ENCODE assay signal across 8 cellular contexts in genomic region chr19:2506656-2507055, GRCh38. TPM values are rescaled to one million over a fixed set of nuclear protein-coding genes. Genes with fewer than 3 reads are reported as not detected.
A peak's percentile ranks its signal among the peaks of the same experiment; 100 is the strongest.
DNase-seq lines count a peak whose midpoint lies in the region; ATAC-seq, FAIRE-seq and TF ChIP-seq lines count a peak whose summit lies in the region.
"Not testable (repeated sequence)": the region's sequence is repeated elsewhere in the genome, so short reads cannot be mapped to it uniquely, and the experiment has no call there.

No MANE protein-coding gene starts in this region.

- not testable (repeated sequence) for H3K9me3 ChIP-seq in BLaER1 treated with 17β-estradiol and CSF1 and Interleukin-3, amounts not matched to agents 10 nM and 100 nM (replicated peaks in 1 of 11); RWPE2 (ENCODE audit: severe bottlenecking); endothelial cell of umbilical vein (replicated peaks; ENCODE audit: control insufficient read depth, insufficient read depth, low read length); liver (ENCODE audit: control insufficient read depth in 4 of 4, low read length in 3 of 4); thoracic aorta

- not testable (repeated sequence) for TF ChIP-seq RAD21 in liver (IDR thresholded peaks at IDR 0.05)

- DNase-seq in GM23338 (ENCODE audit: low spot score); RWPE2 (ENCODE audit: low spot score); activated CD8-positive, alpha-beta memory T cell treated with anti-CD3 and anti-CD28 coated beads, Interleukin-2, amount 10 ng/mL, durations not matched to agents 7 days and 5 days; endothelial cell of umbilical vein (ENCODE audit: low read depth, low spot score); osteocyte (ENCODE audit: extremely low spot score, unreplicated experiment); thoracic aorta (ENCODE audit: low spot score): not testable (repeated sequence)

- TF ChIP-seq POLR2A in endothelial cell of umbilical vein (IDR thresholded peaks at IDR 0.05; ENCODE audit: low read depth, low read length): not testable (repeated sequence)

- H3K4me3 ChIP-seq in BLaER1 treated with 17β-estradiol and CSF1 and Interleukin-3, amounts not matched to agents 10 nM and 100 nM; GM23338; RWPE2 (ENCODE audit: severe bottlenecking); endothelial cell of umbilical vein (replicated peaks in 1 of 3; ENCODE audit: insufficient read depth in 1 of 3, low read depth in 1 of 3, low read length in 3 of 3); liver (ENCODE audit: low read depth in 1 of 3, low read length in 3 of 3): not testable (repeated sequence)
- peak overlapping the region; percentile 49 for H3K4me3 ChIP-seq in thoracic aorta

- H3K4me1 ChIP-seq in BLaER1 treated with 17β-estradiol and CSF1 and Interleukin-3, amounts not matched to agents 10 nM and 100 nM: peaks cover 35 to 45% (median 42%) of the 10 kb centered on the region in 10 experiments
- not testable (repeated sequence) for H3K4me1 ChIP-seq in GM23338 (ENCODE audit: insufficient read depth); endothelial cell of umbilical vein (ENCODE audit: control insufficient read depth, extremely low read depth, insufficient read depth, low read length); liver (ENCODE audit: control insufficient read depth in 4 of 4, insufficient read depth in 4 of 4, low read length in 3 of 4); thoracic aorta (ENCODE audit: control insufficient read depth in 1 of 2, low read depth in 2 of 2)
- peaks cover 21% of the 10 kb centered on the region for H3K4me1 ChIP-seq in RWPE2 (ENCODE audit: insufficient read depth, poor library complexity, severe bottlenecking)

- H3K36me3 ChIP-seq in BLaER1 treated with 17β-estradiol and CSF1 and Interleukin-3, amounts not matched to agents 10 nM and 100 nM; GM23338 (ENCODE audit: insufficient read depth); RWPE2 (ENCODE audit: low read depth); endothelial cell of umbilical vein (ENCODE audit: control insufficient read depth in 2 of 2, extremely low read depth in 1 of 2, insufficient read depth in 2 of 2, low read length in 2 of 2); liver (ENCODE audit: control insufficient read depth in 4 of 4, insufficient read depth in 3 of 4, low read depth in 1 of 4, low read length in 3 of 4); thoracic aorta: not testable (repeated sequence)

- not testable (repeated sequence) for H3F3A ChIP-seq in GM23338 (replicated peaks; ENCODE audit: low read depth)

- H3K9me3 Mint-ChIP-seq in GM23338; activated CD8-positive, alpha-beta memory T cell treated with anti-CD3 and anti-CD28 coated beads, Interleukin-2, amount 10 ng/mL, durations not matched to agents 7 days and 5 days (ENCODE audit: low read depth); osteocyte (ENCODE audit: unreplicated experiment): not testable (repeated sequence)

- not testable (repeated sequence) for H3K9me1 ChIP-seq in endothelial cell of umbilical vein (replicated peaks; ENCODE audit: control insufficient read depth, extremely low read depth, insufficient read depth, low read length)

- 44% methylated on average over 8 of the region's 8 CpGs for whole genome bisulfite sequencing in liver

- not testable (repeated sequence) for H3K9me2 ChIP-seq in GM23338 (ENCODE audit: insufficient read depth)

- H3K36me3 Mint-ChIP-seq in GM23338 (ENCODE audit: low read depth); activated CD8-positive, alpha-beta memory T cell treated with anti-CD3 and anti-CD28 coated beads, Interleukin-2, amount 10 ng/mL, durations not matched to agents 7 days and 5 days; osteocyte (ENCODE audit: unreplicated experiment): not testable (repeated sequence)

- ATAC-seq in GM23338; RWPE2 (ENCODE audit: low read depth); activated CD8-positive, alpha-beta memory T cell treated with anti-CD3 and anti-CD28 coated beads, Interleukin-2, amount 10 ng/mL, durations not matched to agents 7 days and 5 days; thoracic aorta (ENCODE audit: insufficient number of reproducible peaks, low FRiP score, low read depth): not testable (repeated sequence)

- peak overlapping the region in 5 of 11 experiments; percentile 3 to 39 (median 18); a peak in 6 of 22 replicates for H3K9ac ChIP-seq in BLaER1 treated with 17β-estradiol and CSF1 and Interleukin-3, amounts not matched to agents 10 nM and 100 nM
- peak overlapping the region; percentile 57 for H3K9ac ChIP-seq in endothelial cell of umbilical vein (replicated peaks; ENCODE audit: extremely low read depth, insufficient read depth, low read length)
- not testable (repeated sequence) for H3K9ac ChIP-seq in liver (ENCODE audit: low read depth in 1 of 2, low read length in 2 of 2)

- not testable (repeated sequence) for H3K27ac Mint-ChIP-seq in GM23338
- peak overlapping the region; percentile 74 for H3K27ac Mint-ChIP-seq in activated CD8-positive, alpha-beta memory T cell treated with anti-CD3 and anti-CD28 coated beads, Interleukin-2, amount 10 ng/mL, durations not matched to agents 7 days and 5 days
- H3K27ac Mint-ChIP-seq in osteocyte (ENCODE audit: unreplicated experiment): peak overlapping the region; percentile 52

- H3K27ac ChIP-seq in BLaER1 treated with 17β-estradiol and CSF1 and Interleukin-3, amounts not matched to agents 10 nM and 100 nM: peak overlapping the region in 9 of 11 experiments; percentile 31 to 61 (median 47); a peak in 12 of 22 replicates
- H3K27ac ChIP-seq in GM23338 (ENCODE audit: low read depth) (0 out of 2 replicates have a peak overlapping the region, but pooled peaks have one; percentile 45), RWPE2 (ENCODE audit: poor library complexity, severe bottlenecking) (peak overlapping the region; percentile 39), endothelial cell of umbilical vein (ENCODE audit: insufficient read depth, low read depth, low read length) (peak overlapping the region; percentile 86), liver (ENCODE audit: low read depth in 1 of 2, low read length in 2 of 2) (peak overlapping the region; percentile 71 to 80)
- not testable (repeated sequence) for H3K27ac ChIP-seq in thoracic aorta

- H4K20me1 ChIP-seq in BLaER1 treated with 17β-estradiol and CSF1 and Interleukin-3, amounts not matched to agents 10 nM and 100 nM; GM23338 (replicated peaks; ENCODE audit: insufficient read depth); endothelial cell of umbilical vein (replicated peaks; ENCODE audit: control insufficient read depth, extremely low read depth, insufficient read depth, low read length): not testable (repeated sequence)

- not testable (repeated sequence) for H3K79me2 ChIP-seq in GM23338 (replicated peaks; ENCODE audit: insufficient read depth); endothelial cell of umbilical vein (ENCODE audit: control insufficient read depth, insufficient read depth, low read length)

- H2AFZ ChIP-seq in GM23338; endothelial cell of umbilical vein (ENCODE audit: low read depth, low read length): not testable (repeated sequence)

- peak overlapping the region; percentile 29 to 74 (median 63) for H3K4me2 ChIP-seq in BLaER1 treated with 17β-estradiol and CSF1 and Interleukin-3, amounts not matched to agents 10 nM and 100 nM
- not testable (repeated sequence) for H3K4me2 ChIP-seq in GM23338
- H3K4me2 ChIP-seq in endothelial cell of umbilical vein (ENCODE audit: insufficient read depth, low read length): peak overlapping the region; percentile 56

- FAIRE-seq in endothelial cell of umbilical vein (lab: Jason Lieb, UNC): not testable (repeated sequence)

- H3K27me3 ChIP-seq in BLaER1 treated with 17β-estradiol and CSF1 and Interleukin-3, amounts not matched to agents 10 nM and 100 nM; GM23338 (ENCODE audit: insufficient read depth); RWPE2 (ENCODE audit: insufficient read depth, poor library complexity, severe bottlenecking); endothelial cell of umbilical vein (ENCODE audit: control insufficient read depth in 2 of 2, insufficient read depth in 2 of 2, low read length in 2 of 2); liver (ENCODE audit: control insufficient read depth in 4 of 4, insufficient read depth in 4 of 4, low read length in 3 of 4); thoracic aorta (replicated peaks; ENCODE audit: insufficient read depth): not testable (repeated sequence)

- dilution Hi-C loops in endothelial cell of umbilical vein (cut with MboI; ENCODE audit: extremely low pct_ligation_motif_present, low sequenced_read_pairs): not testable (repeated sequence)

- H3K27me3 Mint-ChIP-seq in GM23338 (ENCODE audit: insufficient read depth, low read depth, poor library complexity); activated CD8-positive, alpha-beta memory T cell treated with anti-CD3 and anti-CD28 coated beads, Interleukin-2, amount 10 ng/mL, durations not matched to agents 7 days and 5 days; osteocyte (ENCODE audit: unreplicated experiment): not testable (repeated sequence)

- CTCF ChIA-PET in activated CD8-positive, alpha-beta memory T cell treated with anti-CD3 and anti-CD28 coated beads, Interleukin-2, amount 10 ng/mL, durations not matched to agents 7 days and 5 days (lab: Charles Lee): interaction anchor here (1.4 to 2.5 kb wide), 2 partner anchors 31 to 104 kb away, joined by 3 to 7 read pairs; no protein-coding TSS in a partner anchor
- CTCF ChIA-PET in endothelial cell of umbilical vein (lab: Charles Lee): interaction anchor here (3.8 kb wide), 1 partner anchor 72 kb away, joined by 18 read pairs; no protein-coding TSS in a partner anchor

- TSS peak; percentile 95 for BruUV-seq in endothelial cell of umbilical vein (replicated peaks; lab: Mats Ljungman, UMichigan)

- H3K4me3 Mint-ChIP-seq in GM23338; activated CD8-positive, alpha-beta memory T cell treated with anti-CD3 and anti-CD28 coated beads, Interleukin-2, amount 10 ng/mL, durations not matched to agents 7 days and 5 days; osteocyte (ENCODE audit: unreplicated experiment): not testable (repeated sequence)

- POLR2A ChIA-PET in endothelial cell of umbilical vein (lab: Charles Lee): interaction anchor here (0.9 to 2.0 kb wide), 2 partner anchors 26 to 30 kb away, joined by 6 to 21 read pairs; partner anchors contain the start of gene GADD45B

- intact Hi-C loops in endothelial cell of umbilical vein (cut with micrococcal nuclease): loop anchor here (1.0 to 2.0 kb wide), 4 partner anchors 16 to 73 kb away; partner anchors contain the start of gene GADD45B

- H3K4me1 Mint-ChIP-seq in GM23338: not testable (repeated sequence)
- peaks cover 33% of the 10 kb centered on the region for H3K4me1 Mint-ChIP-seq in activated CD8-positive, alpha-beta memory T cell treated with anti-CD3 and anti-CD28 coated beads, Interleukin-2, amount 10 ng/mL, durations not matched to agents 7 days and 5 days
- peaks cover 20% of the 10 kb centered on the region for H3K4me1 Mint-ChIP-seq in osteocyte (ENCODE audit: unreplicated experiment)

- not testable (repeated sequence) for TF ChIP-seq CTCF in GM23338 (conservative IDR thresholded peaks at IDR 0.05; ENCODE audit: low read depth in 2 of 2); RWPE2 (IDR thresholded peaks at IDR 0.05; ENCODE audit: poor library complexity, severe bottlenecking); endothelial cell of umbilical vein (IDR thresholded peaks at IDR 0.05; ENCODE audit: extremely low read depth in 1 of 2, insufficient read depth in 1 of 2, low read depth in 1 of 2, low read length in 2 of 2); liver (IDR thresholded peaks at IDR 0.05; ENCODE audit: low read depth, low read length, missing input control); osteocyte (IDR thresholded peaks at IDR 0.05); thoracic aorta (IDR thresholded peaks at IDR 0.05)

RNA-seq across cellular contexts. Expression of gene GADD45B, which starts 30.7 kb away (rescaled TPM):
- total RNA-seq in GM23338 (2014; rRNA removed; shearing (Covaris generic)): 12.3 and 15.2 TPM in 2 replicates
- polyA plus RNA-seq in GM23338 (2016; fragmentation: Nextera tagmentation; extraction: Ambion mirVana): 15.8 and 16.6 TPM in 2 replicates
- 10 to 100 TPM; 63.4 to 79.4 TPM for total RNA-seq in activated CD8-positive, alpha-beta memory T cell treated with anti-CD3 and anti-CD28 coated beads, Interleukin-2, amount 10 ng/mL, durations not matched to agents 7 days and 5 days
- total RNA-seq in endothelial cell of umbilical vein: 61.3 and 75.9 TPM in 2 replicates
- polyA plus RNA-seq in endothelial cell of umbilical vein: 249 and 267 TPM in 2 replicates
- 162 and 222 TPM in 2 replicates for polyA plus RNA-seq in endothelial cell of umbilical vein (2011; cell fraction: cytosol; rRNA removed)
- polyA plus RNA-seq in endothelial cell of umbilical vein (2011; cell fraction: nucleus; rRNA removed): 291 and 446 TPM in 2 replicates
- 38.1 and 69.3 TPM in 2 replicates for polyA plus RNA-seq in endothelial cell of umbilical vein (2012)
- polyA minus RNA-seq in endothelial cell of umbilical vein: 101 and 128 TPM in 2 replicates
- 61.3 TPM for polyA minus RNA-seq in endothelial cell of umbilical vein (2011; cell fraction: cytosol; rRNA and poly(A)+ RNA removed)
- polyA minus RNA-seq in endothelial cell of umbilical vein (2011; cell fraction: nucleus; rRNA and poly(A)+ RNA removed): 110 and 238 TPM in 2 replicates
- 10 to 100 TPM; 11.6 to 81.3 TPM for total RNA-seq in liver
- polyA plus RNA-seq in liver: 10 to 100 TPM; 83.4 to 86.3 TPM
- 148 and 165 TPM in 2 replicates for total RNA-seq in osteocyte
- total RNA-seq in thoracic aorta: 100 to 1,000 TPM; 430 to 498 TPM

RNA-seq across cellular contexts. Expression of gene LMNB2, which starts 49.9 kb away (rescaled TPM):
- 190 and 255 TPM in 2 replicates for total RNA-seq in GM23338 (2014; rRNA removed; shearing (Covaris generic))
- 40.1 and 40.9 TPM in 2 replicates for polyA plus RNA-seq in GM23338 (2016; fragmentation: Nextera tagmentation; extraction: Ambion mirVana)
- 100 to 1,000 TPM; 123 to 128 TPM for total RNA-seq in activated CD8-positive, alpha-beta memory T cell treated with anti-CD3 and anti-CD28 coated beads, Interleukin-2, amount 10 ng/mL, durations not matched to agents 7 days and 5 days
- total RNA-seq in endothelial cell of umbilical vein: 147 and 153 TPM in 2 replicates
- polyA plus RNA-seq in endothelial cell of umbilical vein: 176 and 203 TPM in 2 replicates
- polyA plus RNA-seq in endothelial cell of umbilical vein (2011; cell fraction: cytosol; rRNA removed): 120 and 155 TPM in 2 replicates
- polyA plus RNA-seq in endothelial cell of umbilical vein (2011; cell fraction: nucleus; rRNA removed): 93.4 and 108 TPM in 2 replicates
- polyA plus RNA-seq in endothelial cell of umbilical vein (2012): 104 and 106 TPM in 2 replicates
- polyA minus RNA-seq in endothelial cell of umbilical vein: 116 and 121 TPM in 2 replicates
- 46.2 TPM for polyA minus RNA-seq in endothelial cell of umbilical vein (2011; cell fraction: cytosol; rRNA and poly(A)+ RNA removed)
- polyA minus RNA-seq in endothelial cell of umbilical vein (2011; cell fraction: nucleus; rRNA and poly(A)+ RNA removed): 22.7 and 25.8 TPM in 2 replicates
- total RNA-seq in liver: 10 to 100 TPM in 1 of 2 donors, 1 to 10 TPM in 1; 5.6 to 38.5 TPM
- 1 to 10 TPM in 1 of 2 donors, under 1 TPM in 1; 0.97 to 6.2 TPM for polyA plus RNA-seq in liver
- 40.2 and 40.8 TPM in 2 replicates for total RNA-seq in osteocyte
- 10 to 100 TPM; 23.6 to 43.3 TPM for total RNA-seq in thoracic aorta
